1 cellular context compared by ENCODE assay signal in the genomic region with DNA sequence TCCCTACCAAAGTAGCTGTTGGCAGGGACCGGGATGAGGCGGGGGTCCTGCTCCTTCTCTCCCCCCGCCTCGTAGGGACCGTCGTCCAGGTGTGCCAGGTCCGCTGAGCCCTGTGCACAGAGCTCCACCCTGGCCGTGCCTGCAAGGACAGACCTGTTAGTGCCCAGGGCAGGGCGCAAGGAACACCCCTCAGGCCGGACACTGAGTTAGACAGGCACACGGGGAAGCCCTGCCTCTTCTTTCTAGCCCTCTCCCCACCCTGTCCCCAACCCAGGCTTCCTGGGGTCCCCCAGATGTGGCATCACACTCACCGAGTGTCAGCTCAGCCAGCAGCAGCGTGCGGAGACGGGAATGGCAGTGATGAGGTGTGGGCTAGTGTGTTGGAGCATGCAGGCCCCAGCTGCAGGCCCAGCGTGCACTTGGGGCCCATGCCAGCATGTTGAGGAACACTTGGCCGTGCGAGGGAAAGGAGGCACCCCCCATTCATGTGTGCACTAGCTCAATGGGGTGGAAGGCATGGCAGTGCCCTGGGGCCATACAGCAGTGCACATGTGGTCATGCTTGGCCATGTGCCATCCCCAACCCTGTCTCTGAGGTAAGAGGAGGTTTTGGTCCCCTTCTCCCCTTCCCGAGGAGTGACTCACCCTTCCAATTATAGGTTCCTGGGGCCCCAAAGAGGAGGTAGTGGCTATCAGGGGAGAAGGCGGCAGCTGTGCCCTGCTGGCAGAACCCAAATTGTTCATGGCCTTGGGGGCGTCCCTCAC.
TF ChIP-seq lines count a peak whose summit lies in the region.

No MANE protein-coding gene starts in this region.

TF ChIP-seq in IMR-90, 13 proteins besides CTCF, POLR2A, EP300 and RAD21:
- TF ChIP-seq MAFK (IDR thresholded peaks at IDR 0.05; ENCODE audit: low read depth, low read length), result no peak
- TF ChIP-seq, protein P1, sequence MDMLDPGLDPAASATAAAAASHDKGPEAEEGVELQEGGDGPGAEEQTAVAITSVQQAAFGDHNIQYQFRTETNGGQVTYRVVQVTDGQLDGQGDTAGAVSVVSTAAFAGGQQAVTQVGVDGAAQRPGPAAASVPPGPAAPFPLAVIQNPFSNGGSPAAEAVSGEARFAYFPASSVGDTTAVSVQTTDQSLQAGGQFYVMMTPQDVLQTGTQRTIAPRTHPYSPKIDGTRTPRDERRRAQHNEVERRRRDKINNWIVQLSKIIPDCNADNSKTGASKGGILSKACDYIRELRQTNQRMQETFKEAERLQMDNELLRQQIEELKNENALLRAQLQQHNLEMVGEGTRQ (IDR thresholded peaks at IDR 0.05; ENCODE audit: low read depth, low read length), result no peak
- no peak for TF ChIP-seq RFX5 (IDR thresholded peaks at IDR 0.05; ENCODE audit: low read depth, low read length)
- no peak for TF ChIP-seq RCOR1 (IDR thresholded peaks at IDR 0.05; ENCODE audit: insufficient replicate concordance, low read length)
- TF ChIP-seq FOS (IDR thresholded peaks at IDR 0.05; ENCODE audit: low read depth, low read length), result no peak
- TF ChIP-seq SMC3 (IDR thresholded peaks at IDR 0.05; ENCODE audit: low read depth, low read length), result no peak
- TF ChIP-seq CEBPB (IDR thresholded peaks at IDR 0.05; ENCODE audit: low read depth, low read length), result no peak
- TF ChIP-seq NFE2L2 (IDR thresholded peaks at IDR 0.05; ENCODE audit: low read depth, low read length), result no peak
- TF ChIP-seq, protein P2, sequence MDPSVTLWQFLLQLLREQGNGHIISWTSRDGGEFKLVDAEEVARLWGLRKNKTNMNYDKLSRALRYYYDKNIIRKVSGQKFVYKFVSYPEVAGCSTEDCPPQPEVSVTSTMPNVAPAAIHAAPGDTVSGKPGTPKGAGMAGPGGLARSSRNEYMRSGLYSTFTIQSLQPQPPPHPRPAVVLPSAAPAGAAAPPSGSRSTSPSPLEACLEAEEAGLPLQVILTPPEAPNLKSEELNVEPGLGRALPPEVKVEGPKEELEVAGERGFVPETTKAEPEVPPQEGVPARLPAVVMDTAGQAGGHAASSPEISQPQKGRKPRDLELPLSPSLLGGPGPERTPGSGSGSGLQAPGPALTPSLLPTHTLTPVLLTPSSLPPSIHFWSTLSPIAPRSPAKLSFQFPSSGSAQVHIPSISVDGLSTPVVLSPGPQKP (IDR thresholded peaks at IDR 0.05; ENCODE audit: borderline replicate concordance, low read depth, low read length), result no peak
- no peak for TF ChIP-seq MXI1 (IDR thresholded peaks at IDR 0.05; ENCODE audit: borderline replicate concordance, low read depth, low read length)
- no peak for TF ChIP-seq BHLHE40 (IDR thresholded peaks at IDR 0.05; ENCODE audit: low read depth, low read length)
- no peak for TF ChIP-seq CHD1 (IDR thresholded peaks at IDR 0.05; ENCODE audit: low read depth, low read length)
- TF ChIP-seq MAZ (IDR thresholded peaks at IDR 0.05; ENCODE audit: borderline replicate concordance, low read depth, low read length), result no peak
